Comparison of ENCODE assay signal across 9 cellular contexts in genomic region chr17:40068129-40068581, GRCh38. TPM values are rescaled to one million over a fixed set of nuclear protein-coding genes. Genes with fewer than 3 reads are reported as not detected.
A peak's percentile ranks its signal among the peaks of the same experiment; 100 is the strongest.
DNase-seq lines count a peak whose midpoint lies in the region; ATAC-seq and TF ChIP-seq lines count a peak whose summit lies in the region.
"Had no signal": no experiment of that assay in that cellular context is flagged by ENCODE, and none has a peak within 500 bp of the region (broad histone marks: within the 10 kb centered on the region; RNA-seq: fewer than 3 reads in every experiment).

No MANE protein-coding gene starts in this region.

- peaks cover 72% of the 10 kb centered on the region for H3K4me1 Mint-ChIP-seq in central memory CD8-positive, alpha-beta T cell

- H3K36me3 ChIP-seq in heart left ventricle (no peaks in the 10 kb centered on the region), muscle layer of duodenum (ENCODE audit: control insufficient read depth in 1 of 2, insufficient read depth in 2 of 2, low read length in 2 of 2) (no peaks in the 10 kb centered on the region), upper lobe of right lung (no peaks in the 10 kb centered on the region)

- intact Hi-C loops in heart left ventricle (cut with DNase I), result loop anchor here in 2 of 10 donors (5.0 kb wide), 1 partner anchor 44 kb away; no protein-coding TSS in a partner anchor
- intact Hi-C loops in left ventricle myocardium superior (cut with micrococcal nuclease), result no loop called here
- intact Hi-C loops in upper lobe of right lung (cut with DNase I), result no loop called here

- peak overlapping the region in 9 of 12 donors; percentile 22 to 51 (median 40) for H3K4me3 ChIP-seq in heart left ventricle
- peak overlapping the region; percentile 49 to 53 for H3K4me3 ChIP-seq in muscle layer of duodenum (ENCODE audit: low read depth in 1 of 2, low read length in 2 of 2)
- peak overlapping the region; percentile 34 for H3K4me3 ChIP-seq in upper lobe of right lung

- H3K9me3 ChIP-seq in heart left ventricle (no peaks in the 10 kb centered on the region), muscle layer of duodenum (ENCODE audit: control insufficient read depth in 1 of 2, low read length in 2 of 2) (no peaks in the 10 kb centered on the region), upper lobe of right lung (no peaks in the 10 kb centered on the region)

- H3K27me3 ChIP-seq in heart left ventricle (no peaks in the 10 kb centered on the region), muscle layer of duodenum (ENCODE audit: low read depth, low read length) (no peaks in the 10 kb centered on the region), upper lobe of right lung (no peaks in the 10 kb centered on the region)

- TF ChIP-seq POLR2A in heart left ventricle (IDR thresholded peaks at IDR 0.05), result no peak

- peaks cover 36 to 95% (median 85%) of the 10 kb centered on the region in 12 donors for H3K4me1 ChIP-seq in heart left ventricle
- peaks cover 58 to 95% of the 10 kb centered on the region in 2 donors for H3K4me1 ChIP-seq in muscle layer of duodenum (ENCODE audit: control insufficient read depth in 1 of 2, insufficient read depth in 2 of 2, low read length in 2 of 2)
- peaks cover 82% of the 10 kb centered on the region for H3K4me1 ChIP-seq in upper lobe of right lung

- TF ChIP-seq CTCF in heart left ventricle (IDR thresholded peaks at IDR 0.05) (no peak), upper lobe of right lung (IDR thresholded peaks at IDR 0.05) (no peak)

- peak overlapping the region; percentile 72 for H3K4me3 Mint-ChIP-seq in central memory CD8-positive, alpha-beta T cell

- no peaks in the 10 kb centered on the region for H3K27me3 Mint-ChIP-seq in central memory CD8-positive, alpha-beta T cell

- ATAC-seq in heart left ventricle (no peak), left ventricle myocardium superior (no peak), upper lobe of right lung (no peak), GM19397 (IDR thresholded peaks at IDR 0.05; ENCODE audit: unreplicated experiment) (no peak)
- ATAC-seq in central memory CD8-positive, alpha-beta T cell (replicated peaks; ENCODE audit: extremely low read depth, poor library complexity, severe bottlenecking), result no peak

- H3K27ac ChIP-seq in heart left ventricle, result peak overlapping the region in 11 of 12 donors; percentile 76 to 100 (median 96)
- peak overlapping the region; percentile 94 for H3K27ac ChIP-seq in muscle layer of duodenum (ENCODE audit: low read length)
- peak overlapping the region; percentile 73 for H3K27ac ChIP-seq in upper lobe of right lung

- H3K27ac Mint-ChIP-seq in central memory CD8-positive, alpha-beta T cell (ENCODE audit: low read depth), result peak overlapping the region; percentile 86

- DNase-seq in heart left ventricle (peak in 3 of 5 donors; percentile 28 to 37 (median 28)), left ventricle myocardium superior (no peak), upper lobe of right lung (no peak), COR-L47 (lab: John Stamatoyannopoulos, UW) (no peak), OCI-M2 (lab: John Stamatoyannopoulos, UW; ENCODE audit: unreplicated experiment) (no peak)
- DNase-seq in central memory CD8-positive, alpha-beta T cell (ENCODE audit: low spot score in 2 of 2), result no peak

- no peaks in the 10 kb centered on the region for H3K9me3 Mint-ChIP-seq in central memory CD8-positive, alpha-beta T cell

- 23 to 39% (median 34%) methylated on average over 4 of the region's 4 CpGs for WGBS in heart left ventricle, 4 donors

- peaks cover 4% of the 10 kb centered on the region for H3K36me3 Mint-ChIP-seq in central memory CD8-positive, alpha-beta T cell (ENCODE audit: insufficient read depth)

RNA-seq across cellular contexts. Expression of gene THRA, which starts 5.4 kb away (rescaled TPM):
- total RNA-seq in heart left ventricle, result 100 to 1,000 TPM in 1 of 9 donors, 10 to 100 TPM in 8; 63.2 to 105 (median 73.2) TPM
- 10 to 100 TPM; 50.6 to 56.2 TPM for polyA plus RNA-seq in heart left ventricle
- total RNA-seq in left ventricle myocardium superior, result 98.1 TPM
- total RNA-seq in upper lobe of right lung, result 55.6 TPM

RNA-seq across cellular contexts. Expression of gene MED24, which starts 13.9 kb away (rescaled TPM):
- total RNA-seq in heart left ventricle (10 to 100 TPM; 51.1 to 75.4 (median 58.3) TPM), left ventricle myocardium superior (56.9 TPM), upper lobe of right lung (81.3 TPM)
- polyA plus RNA-seq in heart left ventricle, result 10 to 100 TPM; 52.7 to 61.8 TPM

RNA-seq across cellular contexts. Expression of gene NR1D1, which starts 32.2 kb away (rescaled TPM):
- total RNA-seq in heart left ventricle, result 10 to 100 TPM in 6 of 9 donors, 1 to 10 TPM in 3; 5.8 to 36.1 (median 21.8) TPM
- 10 to 100 TPM in 1 of 2 donors, 1 to 10 TPM in 1; 6.1 to 20.2 TPM for polyA plus RNA-seq in heart left ventricle
- total RNA-seq in left ventricle myocardium superior, result 21.5 TPM
- total RNA-seq in upper lobe of right lung, result 24.9 TPM

RNA-seq across cellular contexts. Expression of gene CSF3, which starts 52.9 kb away (rescaled TPM):
- total RNA-seq in heart left ventricle (1 to 10 TPM in 1 of 9 donors, under 1 TPM in 1, not detected in 7; 0.80 to 1.3 TPM), left ventricle myocardium superior (not detected), upper lobe of right lung (1.2 TPM)
- under 1 TPM; 0.14 to 0.46 TPM for polyA plus RNA-seq in heart left ventricle
- total RNA-seq: T-helper 2 cell treated with Interferon-gamma antibody and Interleukin-4, amounts not matched to agents 100 ng/mL and 5 ng/mL, for 36 hours had no signal

RNA-seq across cellular contexts. Expression of gene MSL1, which starts 53.6 kb away (rescaled TPM):
- total RNA-seq in heart left ventricle (10 to 100 TPM; 32.0 to 54.1 (median 45.1) TPM), left ventricle myocardium superior (49.1 TPM), upper lobe of right lung (84.4 TPM)
- 10 to 100 TPM; 32.2 to 54.7 TPM for polyA plus RNA-seq in heart left ventricle

Comparison
In these comparisons a context has a peak if more than half of its experiments do, and no peak if none do; other contexts are left out.
1. DNase-seq: peak in heart left ventricle (3 of 5); none in left ventricle myocardium superior (single experiment), central memory CD8-positive, alpha-beta T cell (0 of 2), upper lobe of right lung (single experiment), COR-L47 (single experiment) and OCI-M2 (single experiment).
2. Peak in every context shown above with its lines, with median percentiles within 50 percentile points of each other: H3K27ac ChIP-seq and H3K4me3 ChIP-seq.